In genomic region chr4:86818211-86818610, GRCh38 we compare ENCODE assay signal across 1 cellular context.
TF ChIP-seq lines count a peak whose summit lies in the region.

No MANE protein-coding gene starts in this region.

TF ChIP-seq in HCT116, 20 proteins besides CTCF, POLR2A, EP300 and RAD21 (continued from another document):
- TF ChIP-seq, protein P1, sequence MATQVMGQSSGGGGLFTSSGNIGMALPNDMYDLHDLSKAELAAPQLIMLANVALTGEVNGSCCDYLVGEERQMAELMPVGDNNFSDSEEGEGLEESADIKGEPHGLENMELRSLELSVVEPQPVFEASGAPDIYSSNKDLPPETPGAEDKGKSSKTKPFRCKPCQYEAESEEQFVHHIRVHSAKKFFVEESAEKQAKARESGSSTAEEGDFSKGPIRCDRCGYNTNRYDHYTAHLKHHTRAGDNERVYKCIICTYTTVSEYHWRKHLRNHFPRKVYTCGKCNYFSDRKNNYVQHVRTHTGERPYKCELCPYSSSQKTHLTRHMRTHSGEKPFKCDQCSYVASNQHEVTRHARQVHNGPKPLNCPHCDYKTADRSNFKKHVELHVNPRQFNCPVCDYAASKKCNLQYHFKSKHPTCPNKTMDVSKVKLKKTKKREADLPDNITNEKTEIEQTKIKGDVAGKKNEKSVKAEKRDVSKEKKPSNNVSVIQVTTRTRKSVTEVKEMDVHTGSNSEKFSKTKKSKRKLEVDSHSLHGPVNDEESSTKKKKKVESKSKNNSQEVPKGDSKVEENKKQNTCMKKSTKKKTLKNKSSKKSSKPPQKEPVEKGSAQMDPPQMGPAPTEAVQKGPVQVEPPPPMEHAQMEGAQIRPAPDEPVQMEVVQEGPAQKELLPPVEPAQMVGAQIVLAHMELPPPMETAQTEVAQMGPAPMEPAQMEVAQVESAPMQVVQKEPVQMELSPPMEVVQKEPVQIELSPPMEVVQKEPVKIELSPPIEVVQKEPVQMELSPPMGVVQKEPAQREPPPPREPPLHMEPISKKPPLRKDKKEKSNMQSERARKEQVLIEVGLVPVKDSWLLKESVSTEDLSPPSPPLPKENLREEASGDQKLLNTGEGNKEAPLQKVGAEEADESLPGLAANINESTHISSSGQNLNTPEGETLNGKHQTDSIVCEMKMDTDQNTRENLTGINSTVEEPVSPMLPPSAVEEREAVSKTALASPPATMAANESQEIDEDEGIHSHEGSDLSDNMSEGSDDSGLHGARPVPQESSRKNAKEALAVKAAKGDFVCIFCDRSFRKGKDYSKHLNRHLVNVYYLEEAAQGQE (IDR thresholded peaks at IDR 0.05; ENCODE audit: low read depth), result no peak
- TF ChIP-seq ZNF274 (IDR thresholded peaks at IDR 0.05; ENCODE audit: low read depth, low read length), result no peak
- TF ChIP-seq JUND (IDR thresholded peaks at IDR 0.05), result no peak
- TF ChIP-seq EZH2 (IDR thresholded peaks at IDR 0.05), result no peak
- TF ChIP-seq CEBPB (IDR thresholded peaks at IDR 0.05; ENCODE audit: low read depth), result no peak
- no peak for TF ChIP-seq EGR1 (IDR thresholded peaks at IDR 0.05; ENCODE audit: low read depth)
- no peak for TF ChIP-seq SRF (IDR thresholded peaks at IDR 0.05; ENCODE audit: low read depth)
- TF ChIP-seq MAX (IDR thresholded peaks at IDR 0.05), result no peak
- no peak for TF ChIP-seq SP1 (IDR thresholded peaks at IDR 0.05; ENCODE audit: low read depth)
- TF ChIP-seq ELF1 (IDR thresholded peaks at IDR 0.05; ENCODE audit: borderline replicate concordance, low read depth), result no peak
- no peak for TF ChIP-seq POLR2AphosphoS5 (IDR thresholded peaks at IDR 0.05; ENCODE audit: low read depth, low read length)
- TF ChIP-seq ATF3 (IDR thresholded peaks at IDR 0.05), result no peak
- TF ChIP-seq SIN3A (IDR thresholded peaks at IDR 0.05; ENCODE audit: low read depth), result no peak
- TF ChIP-seq YY1 (IDR thresholded peaks at IDR 0.05; ENCODE audit: extremely low read depth, insufficient replicate concordance, low read depth, low read length), result no peak
- TF ChIP-seq TCF7L2 (IDR thresholded peaks at IDR 0.05; ENCODE audit: borderline replicate concordance, extremely low read depth, insufficient read depth, insufficient read length), result no peak
TF ChIP-seq in HCT116: peak in this region for 0.
